ENCODE assay signal across 8 cellular contexts in genomic region chr19:40811478-40812341, GRCh38. TPM values are rescaled to one million over a fixed set of nuclear protein-coding genes. Genes with fewer than 3 reads are reported as not detected.
DNase-seq lines count a peak whose midpoint lies in the region; ATAC-seq, FAIRE-seq and TF ChIP-seq lines count a peak whose summit lies in the region.

No MANE protein-coding gene starts in this region.

- H3K4me1 ChIP-seq in esophagus muscularis mucosa (peaks cover 54 to 67% (median 66%) of the 10 kb centered on the region in 4 donors), psoas muscle (peaks cover 6% of the 10 kb centered on the region)

- intact Hi-C loops in esophagus muscularis mucosa (cut with DNase I) = no loop called here
- intact Hi-C loops in psoas muscle (cut with DNase I) = no loop called here

- DNase-seq in GM10266 (ENCODE audit: extremely low spot score) = no peak
- peak in 5 of 34 experiments; percentile 22 to 41 (median 34) for DNase-seq in T-cell
- DNase-seq in esophagus muscularis mucosa (ENCODE audit: extremely low spot score) = no peak
- DNase-seq in psoas muscle = peak in 1 of 2 donors; percentile 53
- no peak for DNase-seq in GM12892 (ENCODE audit: insufficient read length)
- no peak for DNase-seq in T-helper 9 cell

- TF ChIP-seq CTCF in GM10266 (IDR thresholded peaks at IDR 0.05; ENCODE audit: control insufficient read depth, insufficient read depth, low read depth, missing control alignments) (peak; percentile 16), esophagus muscularis mucosa (IDR thresholded peaks at IDR 0.05) (no peak), psoas muscle (IDR thresholded peaks at IDR 0.05) (no peak)

- no peak for FAIRE-seq in GM12892 (lab: Jason Lieb, UNC)

- H3K27ac ChIP-seq in esophagus muscularis mucosa (replicated peaks in 1 of 4) (peak overlapping the region; percentile 75 to 99 (median 80)), psoas muscle (peak overlapping the region; percentile 72)

- H3K27ac Mint-ChIP-seq in T-cell = peak overlapping the region; percentile 64 to 71

- WGBS in esophagus muscularis mucosa = 30% methylated on average over 26 of the region's 35 CpGs
- 47 to 51% (median 49%) methylated on average over 29 to 35 of the region's 35 CpGs for WGBS in psoas muscle, 3 donors

- H3K36me3 Mint-ChIP-seq in T-cell = peaks cover 6% of the 10 kb centered on the region

- TF ChIP-seq POLR2A in esophagus muscularis mucosa (IDR thresholded peaks at IDR 0.05; ENCODE audit: low read depth) = no peak
- no peak for TF ChIP-seq POLR2A in GM12892 (IDR thresholded peaks at IDR 0.05; ENCODE audit: low read depth, low read length)

- peak overlapping the region; percentile 50 to 65 (median 54) for H3K4me3 ChIP-seq in esophagus muscularis mucosa
- H3K4me3 ChIP-seq in psoas muscle = peak overlapping the region; percentile 66

- CTCF ChIA-PET in T-cell (lab: Charles Lee) = interaction anchor here in 1 of 2 donors (0.7 kb wide), 1 partner anchor 34 kb away, joined by 3 read pairs; the partner anchor contains the start of gene RAB4B

- H3K4me3 Mint-ChIP-seq in T-cell = peak overlapping the region; percentile 84 to 96 (median 89)

- no peaks in the 10 kb centered on the region for H3K9me3 Mint-ChIP-seq in T-cell

- no peak for TF ChIP-seq EP300 in esophagus muscularis mucosa (IDR thresholded peaks at IDR 0.05)

- peaks cover 46 to 69% (median 63%) of the 10 kb centered on the region in 3 donors for H3K4me1 Mint-ChIP-seq in T-cell

- H3K36me3 ChIP-seq in esophagus muscularis mucosa (peaks cover 5 to 30% (median 26%) of the 10 kb centered on the region in 4 donors), psoas muscle (ENCODE audit: insufficient read depth in 1 of 2, low read depth in 1 of 2) (peaks cover 0 to 29% of the 10 kb centered on the region in 2 donors)

- H3K9me3 ChIP-seq in esophagus muscularis mucosa = no peaks in the 10 kb centered on the region
- no peaks in the 10 kb centered on the region for H3K9me3 ChIP-seq in psoas muscle

- H3K27me3 Mint-ChIP-seq in T-cell = no peaks in the 10 kb centered on the region

- POLR2A ChIA-PET in T-cell (lab: Charles Lee) = interaction anchor here in 1 of 2 donors (0.6 kb wide), 1 partner anchor 491 kb away, joined by 4 read pairs; no protein-coding TSS in a partner anchor

- H3K27me3 ChIP-seq in esophagus muscularis mucosa (no peaks in the 10 kb centered on the region), psoas muscle (ENCODE audit: insufficient read depth in 3 of 3, low read length in 2 of 3) (no peaks in the 10 kb centered on the region)

- ATAC-seq in T-cell (replicated peaks in 1 of 4) (peak in 3 of 4 experiments; percentile 17 to 49 (median 29)), psoas muscle (peak in 1 of 4 donors; percentile 1), HG02840 (IDR thresholded peaks at IDR 0.05; ENCODE audit: low FRiP score, unreplicated experiment) (no peak), HG03432 (IDR thresholded peaks at IDR 0.05; ENCODE audit: unreplicated experiment) (no peak)

RNA-seq across cellular contexts. Expression of gene EGLN2, which starts 12.7 kb away (rescaled TPM):
- total RNA-seq in T-cell (100 to 1,000 TPM; 150 to 234 (median 224) TPM), esophagus muscularis mucosa (100 to 1,000 TPM in 2 of 4 donors, 10 to 100 TPM in 2; 93.1 to 131 (median 101) TPM), psoas muscle (10 to 100 TPM; 34.9 to 42.9 (median 38.9) TPM)
- polyA plus RNA-seq in psoas muscle = 10 to 100 TPM; 45.8 to 67.6 (median 50.0) TPM
- 41.3 TPM for polyA plus RNA-seq in GM12892 (2012; ENCODE audit: missing spikeins)

RNA-seq across cellular contexts. Expression of gene RAB4B, which starts 33.7 kb away (rescaled TPM):
- total RNA-seq in T-cell (10 to 100 TPM; 42.4 to 77.9 (median 63.2) TPM), esophagus muscularis mucosa (10 to 100 TPM; 22.9 to 26.6 (median 23.2) TPM), psoas muscle (10 to 100 TPM in 3 of 4 donors, 1 to 10 TPM in 1; 8.2 to 14.5 (median 13.9) TPM)
- polyA plus RNA-seq in psoas muscle = 10 to 100 TPM; 19.2 to 28.7 (median 23.4) TPM
- 19.0 TPM for polyA plus RNA-seq in GM12892 (2012; ENCODE audit: missing spikeins)

RNA-seq across cellular contexts. Expression of gene MIA, which starts 36.4 kb away (rescaled TPM):
- total RNA-seq in T-cell = 1 to 10 TPM in 4 of 5 donors, not detected in 1; 1.5 to 5.2 (median 4.1) TPM
- 1 to 10 TPM; 2.1 to 4.1 (median 2.7) TPM for total RNA-seq in esophagus muscularis mucosa
- 1 to 10 TPM in 1 of 4 donors, not detected in 3; 1.3 TPM for total RNA-seq in psoas muscle
- polyA plus RNA-seq in psoas muscle = under 1 TPM in 2 of 3 donors, not detected in 1; 0.38 to 0.77 TPM
- polyA plus RNA-seq in GM12892 (2012; ENCODE audit: missing spikeins) = 2.0 TPM

RNA-seq across cellular contexts. Expression of gene CYP2A6, which starts 38.5 kb away (rescaled TPM):
- 1 to 10 TPM in 1 of 5 donors, under 1 TPM in 2, not detected in 2; 0.59 to 1.1 (median 0.66) TPM for total RNA-seq in T-cell
- total RNA-seq in esophagus muscularis mucosa = not detected
- under 1 TPM in 1 of 4 donors, not detected in 3; 0.32 TPM for total RNA-seq in psoas muscle
- polyA plus RNA-seq in psoas muscle = not detected
- polyA plus RNA-seq in GM12892 (2012; ENCODE audit: missing spikeins) = not detected

Comparison
In these comparisons a context has a peak if more than half of its experiments do, and no peak if none do; other contexts are left out.
1. ATAC-seq: peak in T-cell (3 of 4); none in HG02840 (single experiment) and HG03432 (single experiment).